Comparison of ENCODE assay signal across 8 cellular contexts in the genomic region with DNA sequence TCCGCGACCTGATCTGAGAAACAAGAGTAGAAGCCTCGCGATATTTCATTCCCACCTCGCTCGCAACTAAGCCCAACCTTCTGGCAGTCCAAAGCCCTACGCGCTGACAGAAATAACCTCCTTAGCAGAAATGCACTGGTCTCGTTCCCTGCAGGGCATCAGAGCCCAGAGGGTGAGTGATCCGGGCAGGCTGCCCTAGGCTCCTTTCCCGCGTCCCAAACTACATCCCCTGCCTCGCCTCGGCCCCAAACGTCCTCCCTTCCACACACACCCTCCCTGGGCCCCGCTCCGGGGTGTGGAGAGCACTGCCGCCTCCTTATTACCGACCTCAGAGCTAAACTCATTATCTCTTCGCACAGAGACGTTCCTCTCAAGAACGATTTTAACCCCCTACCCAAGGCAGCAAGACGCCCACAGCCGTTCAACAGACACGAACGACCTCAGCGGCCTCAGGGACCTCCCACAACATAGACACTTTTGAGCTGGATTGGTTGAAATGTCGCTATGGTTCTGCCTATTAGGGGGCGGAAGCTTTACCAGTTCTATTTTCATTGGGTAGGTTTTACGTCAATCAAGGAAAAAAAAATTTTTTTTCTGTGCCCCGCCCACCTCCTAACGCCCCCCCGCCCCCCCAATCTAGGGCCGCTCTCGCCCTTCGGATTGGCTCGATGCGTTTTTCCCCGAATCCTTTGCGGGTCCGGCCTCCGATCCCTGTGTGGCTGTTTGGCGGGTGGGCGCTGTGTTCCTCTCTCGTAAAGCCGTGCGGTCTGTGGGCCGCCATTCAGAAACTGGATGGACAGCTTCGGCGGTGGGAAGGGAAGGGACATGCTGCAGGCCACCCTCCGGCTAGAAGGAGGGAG. TPM values are rescaled to one million over a fixed set of nuclear protein-coding genes. Genes with fewer than 3 reads are reported as not detected.
A peak's percentile ranks its signal among the peaks of the same experiment; 100 is the strongest.
DNase-seq lines count a peak whose midpoint lies in the region; ATAC-seq and TF ChIP-seq lines count a peak whose summit lies in the region.

A gene (minus strand): TSS at position 439 of the 860 bp plus-strand sequence. CDS start 95 bp downstream, at position 344.

- H3K4me1 ChIP-seq in PC-9 (replicated peaks; ENCODE audit: insufficient read depth) (peaks cover 29% of the 10 kb centered on the region; the same call in 1 of the 2 replicates), mucosa of rectum (ENCODE audit: control insufficient read depth in 2 of 2, insufficient read depth in 2 of 2, low read length in 2 of 2) (peaks cover 10 to 13% of the 10 kb centered on the region in 2 donors)

- intact Hi-C loops in PC-9 (cut with micrococcal nuclease; ENCODE audit: unreplicated experiment), result loop anchor here (1.0 kb wide), 2 partner anchors 28 to 65 kb away; a partner anchor contains a TSS

- 0 out of 2 replicates have a peak, but pooled peaks cover 13% of the 10 kb centered on the region for H3K36me3 ChIP-seq in PC-9 (ENCODE audit: low read depth)
- H3K36me3 ChIP-seq in mucosa of rectum (ENCODE audit: control insufficient read depth in 2 of 2, insufficient read depth in 2 of 2, low read length in 2 of 2), result peaks cover 2 to 4% of the 10 kb centered on the region in 2 donors

- H3K79me2 ChIP-seq in PC-9 (ENCODE audit: low read depth), result peaks cover 17% of the 10 kb centered on the region; the same call in 1 of the 2 replicates

- H3K9ac ChIP-seq in mucosa of rectum (ENCODE audit: low read depth in 1 of 2, low read length in 2 of 2), result peak within 1 kb of the TSS; percentile 94 to 99

- H3K9me2 ChIP-seq in PC-9 (ENCODE audit: insufficient read depth), result no peaks in the 10 kb centered on the region

- H3K9me3 ChIP-seq in PC-9 (ENCODE audit: insufficient read depth, low read depth) (no peaks in the 10 kb centered on the region), mucosa of rectum (ENCODE audit: control insufficient read depth in 2 of 2, low read length in 2 of 2) (no peaks in the 10 kb centered on the region)

- no peaks in the 10 kb centered on the region for H3F3A ChIP-seq in PC-9 (ENCODE audit: insufficient read depth, low read depth)

- POLR2A ChIA-PET in PC-9 (lab: Charles Lee; ENCODE audit: unreplicated experiment), result interaction anchor here (0.6 to 0.9 kb wide), 9 partner anchors 10 to 1681 kb away, joined by 3 to 8 read pairs (median 4); no protein-coding TSS in a partner anchor

- no peaks in the 10 kb centered on the region for H4K20me1 ChIP-seq in PC-9 (ENCODE audit: insufficient read depth)

- H3K4me2 ChIP-seq in PC-9, result peak within 1 kb of the TSS; percentile 89

- TF ChIP-seq CTCF in PC-9 (conservative IDR thresholded peaks at IDR 0.05), result no peak

- CTCF ChIA-PET in PC-9 (lab: Charles Lee), result no interaction called here

- peak within 1 kb of the TSS; percentile 99 for H2AFZ ChIP-seq in PC-9

- peak; percentile 98 for TF ChIP-seq POLR2A in erythroblast (IDR thresholded peaks at IDR 0.05; ENCODE audit: low read length)

- peak; percentile 98 for DNase-seq in DMS53 (lab: John Stamatoyannopoulos, UW)
- peak; percentile 97 for DNase-seq in Jurkat, Clone E6-1 (ENCODE audit: low read depth, low spot score)
- DNase-seq in PC-9, result peak; percentile 90 to 92
- DNase-seq in activated T-cell treated with anti-CD3 and anti-CD28 coated beads, Interleukin-2, amount 50 U/mL, for 1 hour, result peak; percentile 87
- DNase-seq in erythroblast (lab: John Stamatoyannopoulos, UW), result peak; percentile 97 to 98
- peak; percentile 90 for DNase-seq in stimulated activated CD8-positive, alpha-beta memory T cell treated with anti-CD3 and anti-CD28 coated beads, Interleukin-4, amount 100 ng/mL, for 48 hours

- H3K4me3 ChIP-seq in Jurkat, Clone E6-1 (ENCODE audit: low read length), result peak within 1 kb of the TSS; percentile 78
- peak within 1 kb of the TSS; percentile 92 for H3K4me3 ChIP-seq in PC-9
- peak within 1 kb of the TSS; percentile 97 to 100 for H3K4me3 ChIP-seq in mucosa of rectum (ENCODE audit: low read length in 2 of 2)

- peak within 1 kb of the TSS; percentile 82 for H3K27ac ChIP-seq in PC-9
- H3K27ac ChIP-seq in mucosa of rectum (ENCODE audit: low read depth in 2 of 2, low read length in 2 of 2), result peak within 1 kb of the TSS; percentile 96 to 99

- ATAC-seq in GM21717 (IDR thresholded peaks at IDR 0.05; ENCODE audit: unreplicated experiment), result peak; percentile 96

- H3K27me3 ChIP-seq in PC-9 (ENCODE audit: insufficient read depth, low read depth), result no peaks in the 10 kb centered on the region
- no peaks in the 10 kb centered on the region for H3K27me3 ChIP-seq in mucosa of rectum (ENCODE audit: control insufficient read depth in 2 of 2, insufficient read depth in 2 of 2, low read length in 2 of 2)

- no TSS peak for BruUV-seq in PC-9 (replicated peaks; lab: Mats Ljungman, UMichigan)

RNA-seq across cellular contexts. Expression of the gene that starts here (rescaled TPM):
- polyA plus RNA-seq in Jurkat, Clone E6-1 (2012; ENCODE audit: insufficient read depth, insufficient read length), result 84.7 TPM
- total RNA-seq in PC-9 (2021), result 29.3 and 35.6 TPM in 2 replicates

Comparison
In these comparisons a context has a peak if more than half of its experiments do, and no peak if none do; other contexts are left out.
1. Peak in every context shown above with its lines: DNase-seq, ATAC-seq, H3K4me3 ChIP-seq and H3K27ac ChIP-seq.